Comparison of ENCODE assay signal across 1 cellular context in the genomic region with DNA sequence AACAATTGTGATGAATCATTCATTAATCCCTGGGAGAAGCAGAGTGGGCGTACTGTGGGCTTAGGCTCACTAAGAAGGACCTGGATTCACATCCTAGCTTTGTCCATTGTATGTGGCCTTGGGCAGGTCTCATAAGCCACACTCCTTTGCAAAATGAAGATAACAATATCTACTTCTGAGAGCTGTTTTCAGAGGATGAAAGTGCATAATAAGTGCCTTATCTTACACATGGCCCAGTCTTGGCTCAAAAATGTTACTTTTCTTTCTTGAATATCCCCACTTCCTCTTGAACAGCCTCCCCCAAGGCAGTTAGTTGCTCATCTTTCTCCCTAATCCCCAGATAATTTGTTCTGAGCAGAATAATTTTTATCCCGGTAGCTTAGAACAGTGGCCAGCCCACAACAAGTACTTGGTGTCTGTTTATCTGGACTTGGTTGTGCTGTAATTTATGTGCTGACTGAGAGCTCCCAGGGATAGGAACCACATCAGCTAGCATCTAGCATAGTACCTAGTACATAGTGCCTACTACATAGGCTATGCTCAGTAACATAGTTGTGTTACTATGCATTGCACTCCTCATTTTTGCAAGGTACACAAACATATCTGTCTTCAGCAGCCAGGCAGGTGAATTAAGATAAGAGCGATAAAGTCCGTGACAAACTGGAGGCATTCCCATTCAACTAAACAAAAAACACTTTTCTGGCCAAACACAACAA.
A peak's percentile ranks its signal among the peaks of the same experiment; 100 is the strongest.
TF ChIP-seq lines count a peak whose summit lies in the region.

No MANE protein-coding gene starts in this region.

TF ChIP-seq in HEK293, 187 proteins besides CTCF, POLR2A, EP300 and RAD21 (continued from another document):
- TF ChIP-seq ZNF561 (tag by site-specific recombination; IDR thresholded peaks at IDR 0.05; ENCODE audit: borderline replicate concordance): 0 out of 2 replicates have a peak, but pooled peaks have one; percentile 18
- TF ChIP-seq ZBTB17 (tag by site-specific recombination; IDR thresholded peaks at IDR 0.05): 0 out of 2 replicates have a peak, but pooled peaks have one; percentile 24
- no peak for TF ChIP-seq ZNF423 (tag by site-specific recombination; IDR thresholded peaks at IDR 0.05)
- no peak; the same call in 1 of the 2 replicates for TF ChIP-seq ZXDB (tag by site-specific recombination; IDR thresholded peaks at IDR 0.05)
TF ChIP-seq in HEK293: peak in this region for 12.
